In genomic region chr12:18700254-18700653, GRCh38 we compare ENCODE assay signal across 16 cellular contexts. TPM values are rescaled to one million over a fixed set of nuclear protein-coding genes. Genes with fewer than 3 reads are reported as not detected.
DNase-seq lines count a peak whose midpoint lies in the region; ATAC-seq, FAIRE-seq and TF ChIP-seq lines count a peak whose summit lies in the region.
"Had no signal": no experiment of that assay in that cellular context is flagged by ENCODE, and none has a peak within 500 bp of the region (broad histone marks: within the 10 kb centered on the region; RNA-seq: fewer than 3 reads in every experiment).

No MANE protein-coding gene starts in this region.

- no peak overlapping the region for H3K27ac Mint-ChIP-seq in activated naive CD4-positive, alpha-beta T cell treated with anti-CD3 and anti-CD28 coated beads, Interleukin-2, amount 10 ng/mL, durations not matched to agents 7 days and 5 days
- H3K27ac Mint-ChIP-seq: activated B cell treated with CpG ODN at 0.5 μM for 24 hours; activated naive CD8-positive, alpha-beta T cell treated with anti-CD3 and anti-CD28 coated beads, Interleukin-2, amount 50 U/mL, for 24 hours; endodermal cell had no signal

- TF ChIP-seq CTCF in fibroblast of mammary gland (conservative IDR thresholded peaks at IDR 0.05; ENCODE audit: control insufficient read depth, insufficient read depth, low read depth, low read length) (no peak), mucosa of descending colon (IDR thresholded peaks at IDR 0.05) (no peak)

- no peaks in the 10 kb centered on the region for H3K27me3 Mint-ChIP-seq in activated naive CD4-positive, alpha-beta T cell treated with anti-CD3 and anti-CD28 coated beads, Interleukin-2, amount 10 ng/mL, durations not matched to agents 7 days and 5 days
- H3K27me3 Mint-ChIP-seq: activated B cell treated with CpG ODN at 0.5 μM for 24 hours; activated naive CD8-positive, alpha-beta T cell treated with anti-CD3 and anti-CD28 coated beads, Interleukin-2, amount 50 U/mL, for 24 hours had no signal

- intact Hi-C loops in mucosa of descending colon (cut with DNase I, micrococcal nuclease), result no loop called here

- no peaks in the 10 kb centered on the region for H3K4me1 Mint-ChIP-seq in activated naive CD4-positive, alpha-beta T cell treated with anti-CD3 and anti-CD28 coated beads, Interleukin-2, amount 10 ng/mL, durations not matched to agents 7 days and 5 days
- H3K4me1 Mint-ChIP-seq: activated B cell treated with CpG ODN at 0.5 μM for 24 hours; activated naive CD8-positive, alpha-beta T cell treated with anti-CD3 and anti-CD28 coated beads, Interleukin-2, amount 50 U/mL, for 24 hours had no signal

- ATAC-seq in mucosa of descending colon, result peak; percentile 28
- ATAC-seq in GM21717 (IDR thresholded peaks at IDR 0.05; ENCODE audit: unreplicated experiment), result no peak
- ATAC-seq: activated naive CD8-positive, alpha-beta T cell treated with anti-CD3 and anti-CD28 coated beads, Interleukin-2, amount 50 U/mL, for 24 hours had no signal

- no peaks in the 10 kb centered on the region for H3K36me3 Mint-ChIP-seq in activated naive CD4-positive, alpha-beta T cell treated with anti-CD3 and anti-CD28 coated beads, Interleukin-2, amount 10 ng/mL, durations not matched to agents 7 days and 5 days

- FAIRE-seq in RCC 7860 (lab: Jason Lieb, UNC), result no peak

- CTCF ChIA-PET in activated naive CD4-positive, alpha-beta T cell treated with anti-CD3 and anti-CD28 coated beads, Interleukin-2, amount 10 ng/mL, durations not matched to agents 7 days and 5 days (lab: Charles Lee), result no interaction called here

- no peaks in the 10 kb centered on the region for H3K9me3 ChIP-seq in mucosa of descending colon

- H3K4me3 ChIP-seq in fibroblast of mammary gland (ENCODE audit: control insufficient read depth, low read depth, low read length) (no peak overlapping the region), mucosa of descending colon (no peak overlapping the region)

- DNase-seq in AG20443 (ENCODE audit: low spot score), result peak; percentile 90
- peak; percentile 11 for DNase-seq in RCC 7860 (ENCODE audit: low spot score)
- peak; percentile 97 for DNase-seq in fibroblast of mammary gland (ENCODE audit: low read depth)
- no peak for DNase-seq in mucosa of descending colon
- no peak for DNase-seq in dermis blood vessel endothelial cell
- no peak for DNase-seq in NCI-H1092 (lab: John Stamatoyannopoulos, UW)
- no peak for DNase-seq in activated naive CD4-positive, alpha-beta T cell treated with anti-CD3 and anti-CD28 coated beads, Interleukin-2, amount 10 ng/mL, durations not matched to agents 7 days and 5 days
- DNase-seq: activated B cell treated with CpG ODN at 0.5 μM for 24 hours; activated naive CD8-positive, alpha-beta T cell treated with anti-CD3 and anti-CD28 coated beads, Interleukin-2, amount 50 U/mL, for 24 hours; endodermal cell; NCI-H1436 treated with DMSO at 0.1 percent for 48 hours; NCI-H748 treated with DMSO at 0.1 percent for 48 hours; stimulated activated CD4-positive, alpha-beta T cell treated with anti-CD3 and anti-CD28 coated beads, Interleukin-4, amount 100 ng/mL, for 24 hours; stimulated activated naive CD4-positive, alpha-beta T cell treated with Interleukin-2 at 50 U/mL for 16 hours had no signal

- H3K4me3 Mint-ChIP-seq in activated naive CD4-positive, alpha-beta T cell treated with anti-CD3 and anti-CD28 coated beads, Interleukin-2, amount 10 ng/mL, durations not matched to agents 7 days and 5 days, result no peak overlapping the region
- H3K4me3 Mint-ChIP-seq: activated B cell treated with CpG ODN at 0.5 μM for 24 hours; activated naive CD8-positive, alpha-beta T cell treated with anti-CD3 and anti-CD28 coated beads, Interleukin-2, amount 50 U/mL, for 24 hours; endodermal cell had no signal

- peaks cover 12% of the 10 kb centered on the region for H3K9me3 Mint-ChIP-seq in activated naive CD4-positive, alpha-beta T cell treated with anti-CD3 and anti-CD28 coated beads, Interleukin-2, amount 10 ng/mL, durations not matched to agents 7 days and 5 days
- H3K9me3 Mint-ChIP-seq: endodermal cell had no signal

- no peaks in the 10 kb centered on the region for H3K4me1 ChIP-seq in mucosa of descending colon (ENCODE audit: low read depth)

- H3K36me3 ChIP-seq in mucosa of descending colon (ENCODE audit: low read depth), result no peaks in the 10 kb centered on the region

RNA-seq across cellular contexts. Expression of gene PLCZ1, which starts 37.6 kb away (rescaled TPM):
- total RNA-seq in mucosa of descending colon, result not detected
- total RNA-seq in dermis blood vessel endothelial cell, result not detected in 2 replicates
- total RNA-seq: activated B cell treated with CpG ODN at 0.5 μM for 24 hours, endodermal cell had no signal

RNA-seq across cellular contexts. Expression of gene CAPZA3, which starts 37.7 kb away (rescaled TPM):
- total RNA-seq in mucosa of descending colon (not detected), dermis blood vessel endothelial cell (not detected in 2 replicates)
- total RNA-seq: activated B cell treated with CpG ODN at 0.5 μM for 24 hours, endodermal cell, pulmonary artery endothelial cell had no signal

Comparison
In these comparisons a context has a peak if more than half of its experiments do, and no peak if none do; other contexts are left out.
1. DNase-seq: peak in AG20443 (single experiment), RCC 7860 (single experiment) and fibroblast of mammary gland (single experiment); none in mucosa of descending colon (0 of 3), dermis blood vessel endothelial cell (single experiment), NCI-H1092 (single experiment) and activated naive CD4-positive, alpha-beta T cell treated with anti-CD3 and anti-CD28 coated beads, Interleukin-2, amount 10 ng/mL, durations not matched to agents 7 days and 5 days (single experiment).